ENCODE assay signal across 1 cellular context in the genomic region with DNA sequence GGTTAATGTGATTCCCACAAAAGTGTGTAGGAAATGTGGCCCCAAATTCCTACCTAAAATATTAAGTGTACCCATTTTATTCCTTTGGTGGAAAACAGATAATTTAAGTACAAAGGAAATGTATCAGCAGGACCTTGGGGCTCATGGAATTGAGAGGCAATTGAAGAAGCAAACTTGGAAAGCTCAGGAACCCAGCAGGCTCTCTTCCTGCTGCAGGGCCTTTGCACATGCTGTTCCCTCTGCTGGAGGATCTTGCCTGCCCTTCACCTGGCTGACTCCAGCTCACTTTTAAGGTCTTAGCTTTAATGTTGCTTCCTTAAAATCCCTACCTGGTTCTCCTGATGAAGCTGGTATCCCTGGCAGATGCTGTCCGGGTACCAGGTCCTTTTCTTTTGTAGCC.
TF ChIP-seq lines count a peak whose summit lies in the region.

No MANE protein-coding gene starts in this region.

TF ChIP-seq in GM23338, 12 proteins besides CTCF, POLR2A, EP300 and RAD21 (continued from another document):
- TF ChIP-seq, protein P1, sequence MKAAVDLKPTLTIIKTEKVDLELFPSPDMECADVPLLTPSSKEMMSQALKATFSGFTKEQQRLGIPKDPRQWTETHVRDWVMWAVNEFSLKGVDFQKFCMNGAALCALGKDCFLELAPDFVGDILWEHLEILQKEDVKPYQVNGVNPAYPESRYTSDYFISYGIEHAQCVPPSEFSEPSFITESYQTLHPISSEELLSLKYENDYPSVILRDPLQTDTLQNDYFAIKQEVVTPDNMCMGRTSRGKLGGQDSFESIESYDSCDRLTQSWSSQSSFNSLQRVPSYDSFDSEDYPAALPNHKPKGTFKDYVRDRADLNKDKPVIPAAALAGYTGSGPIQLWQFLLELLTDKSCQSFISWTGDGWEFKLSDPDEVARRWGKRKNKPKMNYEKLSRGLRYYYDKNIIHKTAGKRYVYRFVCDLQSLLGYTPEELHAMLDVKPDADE (IDR thresholded peaks at IDR 0.05): no peak
- TF ChIP-seq, protein P2, sequence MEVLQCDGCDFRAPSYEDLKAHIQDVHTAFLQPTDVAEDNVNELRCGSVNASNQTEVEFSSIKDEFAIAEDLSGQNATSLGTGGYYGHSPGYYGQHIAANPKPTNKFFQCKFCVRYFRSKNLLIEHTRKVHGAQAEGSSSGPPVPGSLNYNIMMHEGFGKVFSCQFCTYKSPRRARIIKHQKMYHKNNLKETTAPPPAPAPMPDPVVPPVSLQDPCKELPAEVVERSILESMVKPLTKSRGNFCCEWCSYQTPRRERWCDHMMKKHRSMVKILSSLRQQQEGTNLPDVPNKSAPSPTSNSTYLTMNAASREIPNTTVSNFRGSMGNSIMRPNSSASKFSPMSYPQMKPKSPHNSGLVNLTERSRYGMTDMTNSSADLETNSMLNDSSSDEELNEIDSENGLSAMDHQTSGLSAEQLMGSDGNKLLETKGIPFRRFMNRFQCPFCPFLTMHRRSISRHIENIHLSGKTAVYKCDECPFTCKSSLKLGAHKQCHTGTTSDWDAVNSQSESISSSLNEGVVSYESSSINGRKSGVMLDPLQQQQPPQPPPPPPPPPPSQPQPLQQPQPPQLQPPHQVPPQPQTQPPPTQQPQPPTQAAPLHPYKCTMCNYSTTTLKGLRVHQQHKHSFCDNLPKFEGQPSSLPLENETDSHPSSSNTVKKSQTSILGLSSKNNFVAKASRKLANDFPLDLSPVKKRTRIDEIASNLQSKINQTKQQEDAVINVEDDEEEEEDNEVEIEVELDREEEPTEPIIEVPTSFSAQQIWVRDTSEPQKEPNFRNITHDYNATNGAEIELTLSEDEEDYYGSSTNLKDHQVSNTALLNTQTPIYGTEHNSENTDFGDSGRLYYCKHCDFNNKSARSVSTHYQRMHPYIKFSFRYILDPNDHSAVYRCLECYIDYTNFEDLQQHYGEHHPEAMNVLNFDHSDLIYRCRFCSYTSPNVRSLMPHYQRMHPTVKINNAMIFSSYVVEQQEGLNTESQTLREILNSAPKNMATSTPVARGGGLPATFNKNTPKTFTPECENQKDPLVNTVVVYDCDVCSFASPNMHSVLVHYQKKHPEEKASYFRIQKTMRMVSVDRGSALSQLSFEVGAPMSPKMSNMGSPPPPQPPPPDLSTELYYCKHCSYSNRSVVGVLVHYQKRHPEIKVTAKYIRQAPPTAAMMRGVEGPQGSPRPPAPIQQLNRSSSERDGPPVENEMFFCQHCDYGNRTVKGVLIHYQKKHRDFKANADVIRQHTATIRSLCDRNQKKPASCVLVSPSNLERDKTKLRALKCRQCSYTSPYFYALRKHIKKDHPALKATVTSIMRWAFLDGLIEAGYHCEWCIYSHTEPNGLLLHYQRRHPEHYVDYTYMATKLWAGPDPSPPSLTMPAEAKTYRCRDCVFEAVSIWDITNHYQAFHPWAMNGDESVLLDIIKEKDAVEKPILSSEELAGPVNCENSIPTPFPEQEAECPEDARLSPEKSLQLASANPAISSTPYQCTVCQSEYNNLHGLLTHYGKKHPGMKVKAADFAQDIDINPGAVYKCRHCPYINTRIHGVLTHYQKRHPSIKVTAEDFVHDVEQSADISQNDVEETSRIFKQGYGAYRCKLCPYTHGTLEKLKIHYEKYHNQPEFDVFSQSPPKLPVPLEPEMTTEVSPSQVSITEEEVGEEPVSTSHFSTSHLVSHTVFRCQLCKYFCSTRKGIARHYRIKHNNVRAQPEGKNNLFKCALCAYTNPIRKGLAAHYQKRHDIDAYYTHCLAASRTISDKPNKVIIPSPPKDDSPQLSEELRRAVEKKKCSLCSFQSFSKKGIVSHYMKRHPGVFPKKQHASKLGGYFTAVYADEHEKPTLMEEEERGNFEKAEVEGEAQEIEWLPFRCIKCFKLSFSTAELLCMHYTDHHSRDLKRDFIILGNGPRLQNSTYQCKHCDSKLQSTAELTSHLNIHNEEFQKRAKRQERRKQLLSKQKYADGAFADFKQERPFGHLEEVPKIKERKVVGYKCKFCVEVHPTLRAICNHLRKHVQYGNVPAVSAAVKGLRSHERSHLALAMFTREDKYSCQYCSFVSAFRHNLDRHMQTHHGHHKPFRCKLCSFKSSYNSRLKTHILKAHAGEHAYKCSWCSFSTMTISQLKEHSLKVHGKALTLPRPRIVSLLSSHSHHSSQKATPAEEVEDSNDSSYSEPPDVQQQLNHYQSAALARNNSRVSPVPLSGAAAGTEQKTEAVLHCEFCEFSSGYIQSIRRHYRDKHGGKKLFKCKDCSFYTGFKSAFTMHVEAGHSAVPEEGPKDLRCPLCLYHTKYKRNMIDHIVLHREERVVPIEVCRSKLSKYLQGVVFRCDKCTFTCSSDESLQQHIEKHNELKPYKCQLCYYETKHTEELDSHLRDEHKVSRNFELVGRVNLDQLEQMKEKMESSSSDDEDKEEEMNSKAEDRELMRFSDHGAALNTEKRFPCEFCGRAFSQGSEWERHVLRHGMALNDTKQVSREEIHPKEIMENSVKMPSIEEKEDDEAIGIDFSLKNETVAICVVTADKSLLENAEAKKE (CRISPR knock-in tag; IDR thresholded peaks at IDR 0.05): no peak
- no peak for TF ChIP-seq EZH2 (IDR thresholded peaks at IDR 0.05; ENCODE audit: low read depth, unreplicated experiment)
- no peak for TF ChIP-seq EZH2phosphoT487 (IDR thresholded peaks at IDR 0.05; ENCODE audit: unreplicated experiment)
- TF ChIP-seq STAT1 (IDR thresholded peaks at IDR 0.05; ENCODE audit: unreplicated experiment): no peak
- TF ChIP-seq CREB1 (CRISPR knock-in tag; IDR thresholded peaks at IDR 0.05; ENCODE audit: low read depth): no peak
- no peak for TF ChIP-seq POLR2AphosphoS5 (IDR thresholded peaks at IDR 0.05; ENCODE audit: low read depth)
- TF ChIP-seq ZNF331 (CRISPR knock-in tag; IDR thresholded peaks at IDR 0.05; ENCODE audit: low read depth): no peak
- no peak for TF ChIP-seq ZNF114 (CRISPR knock-in tag; IDR thresholded peaks at IDR 0.05)
TF ChIP-seq in GM23338: peak in this region for 0.
